ENCODE assay signal across 23 cellular contexts in genomic region chr12:123358035-123358434, GRCh38. TPM values are rescaled to one million over a fixed set of nuclear protein-coding genes. Genes with fewer than 3 reads are reported as not detected.
DNase-seq lines count a peak whose midpoint lies in the region; ATAC-seq, FAIRE-seq and TF ChIP-seq lines count a peak whose summit lies in the region.
"Had no signal": no experiment of that assay in that cellular context is flagged by ENCODE, and none has a peak within 500 bp of the region (broad histone marks: within the 10 kb centered on the region; RNA-seq: fewer than 3 reads in every experiment).

No MANE protein-coding gene starts in this region.

- no peaks in the 10 kb centered on the region for H3K9me2 ChIP-seq in Loucy (replicated peaks; ENCODE audit: low read depth, low read length)

- TSS peak; percentile 5 for BruUV-seq in K562 (replicated peaks; lab: Mats Ljungman, UMichigan)

- H3K4me1 ChIP-seq in Loucy (ENCODE audit: insufficient read depth, low read length, poor library complexity, severe bottlenecking) = peaks cover 38% of the 10 kb centered on the region
- peaks cover 9 to 19% of the 10 kb centered on the region in 2 experiments for H3K4me1 ChIP-seq in K562 (replicated peaks in 1 of 2; ENCODE audit: control insufficient read depth in 2 of 2, insufficient read depth in 2 of 2, low read length in 2 of 2)

- no peak for TF ChIP-seq EP300 in K562 (IDR thresholded peaks at IDR 0.05; ENCODE audit: low read length)

- intact Hi-C loops in K562 (cut with micrococcal nuclease) = no loop called here

- H3K4me2 ChIP-seq in Loucy (ENCODE audit: low read depth, low read length, poor library complexity, severe bottlenecking) = peak overlapping the region; percentile 30
- H3K4me2 ChIP-seq in K562 (ENCODE audit: insufficient read depth, low read length) = no peak overlapping the region

- H4K20me1 ChIP-seq in Loucy (ENCODE audit: insufficient read depth, low read length, poor library complexity, severe bottlenecking) = peaks cover 80% of the 10 kb centered on the region
- peaks cover 17% of the 10 kb centered on the region for H4K20me1 ChIP-seq in K562 (replicated peaks; ENCODE audit: control insufficient read depth, insufficient read depth, low read length)

- ATAC-seq in K562 (no peak), GM18519 (IDR thresholded peaks at IDR 0.05; ENCODE audit: low FRiP score, unreplicated experiment) (no peak)
- peak; percentile 16 to 19 for ATAC-seq in stimulated activated naive B cell treated with anti-CD40 and anti-IgM and Interleukin-4, amounts not matched to agents 10 μg/mL and 1 μg/mL and 100 μg/mL, for 72 hours (replicated peaks)
- ATAC-seq: Right ventricle myocardium inferior had no signal

- POLR2A ChIA-PET in K562 (lab: Yijun Ruan, JAX) = interaction anchor here (9.2 kb wide), 1 partner anchor 27 kb away, joined by 151 read pairs; the partner anchor contains the start of gene KMT5A

- no peak for TF ChIP-seq POLR2A in K562 (conservative IDR thresholded peaks at IDR 0.05)

- H3K79me2 ChIP-seq in Loucy (ENCODE audit: insufficient read depth, low read length) = peaks cover 99% of the 10 kb centered on the region
- H3K79me2 ChIP-seq in K562 (ENCODE audit: control insufficient read depth, insufficient read depth, low read length) = peaks cover 98% of the 10 kb centered on the region

- no peak for FAIRE-seq in K562 (lab: Jason Lieb, UNC)
- FAIRE-seq: A204.1, G401.6, GM19239, H54 had no signal

- CTCF ChIA-PET in K562 (lab: Yijun Ruan, JAX; ENCODE audit: low intra/inter-chr PET ratio) = no interaction called here

- H3K27ac Mint-ChIP-seq in activated T-cell treated with anti-CD3 and anti-CD28 coated beads, Interleukin-2, amount 50 U/mL, for 24 hours = peak overlapping the region; percentile 53
- peak overlapping the region; percentile 28 for H3K27ac Mint-ChIP-seq in stimulated activated naive B cell treated with anti-CD40 and anti-IgM and Interleukin-4, amounts not matched to agents 10 μg/mL and 1 μg/mL and 100 μg/mL, for 72 hours
- H3K27ac Mint-ChIP-seq in nephron progenitor cell = no peak overlapping the region
- H3K27ac Mint-ChIP-seq: B cell had no signal

- 78% methylated on average over 1 of the region's 1 CpG for WGBS in K562 (ENCODE audit: insufficient coverage, low coverage, missing lambda C conversion rate)

- no peak overlapping the region for H3K4me3 ChIP-seq in Loucy (ENCODE audit: low read length, poor library complexity, severe bottlenecking)
- H3K4me3 ChIP-seq in K562 = no peak overlapping the region

- no peaks in the 10 kb centered on the region for H3K9me3 Mint-ChIP-seq in activated T-cell treated with anti-CD3 and anti-CD28 coated beads, Interleukin-2, amount 50 U/mL, for 24 hours
- no peaks in the 10 kb centered on the region for H3K9me3 Mint-ChIP-seq in stimulated activated naive B cell treated with anti-CD40 and anti-IgM and Interleukin-4, amounts not matched to agents 10 μg/mL and 1 μg/mL and 100 μg/mL, for 72 hours
- no peaks in the 10 kb centered on the region for H3K9me3 Mint-ChIP-seq in nephron progenitor cell

- H3K4me3 Mint-ChIP-seq in activated T-cell treated with anti-CD3 and anti-CD28 coated beads, Interleukin-2, amount 50 U/mL, for 24 hours = no peak overlapping the region
- H3K4me3 Mint-ChIP-seq in stimulated activated naive B cell treated with anti-CD40 and anti-IgM and Interleukin-4, amounts not matched to agents 10 μg/mL and 1 μg/mL and 100 μg/mL, for 72 hours = no peak overlapping the region
- H3K4me3 Mint-ChIP-seq in nephron progenitor cell = no peak overlapping the region
- H3K4me3 Mint-ChIP-seq: B cell, CD14-positive monocyte had no signal

- TF ChIP-seq CTCF in Loucy (conservative IDR thresholded peaks at IDR 0.05; ENCODE audit: low read length) (no peak), K562 (IDR thresholded peaks at IDR 0.05 in 2 of 3, conservative IDR thresholded peaks at IDR 0.05 in 1 of 3; ENCODE audit: insufficient read depth in 2 of 3, low read depth in 1 of 3, low read length in 3 of 3) (no peak), nephron progenitor cell (IDR thresholded peaks at IDR 0.05) (no peak)

- in situ Hi-C loops in K562 (cut with MboI) = no loop called here

- H3K36me3 ChIP-seq in Loucy (ENCODE audit: insufficient read depth, low read length) = no peaks in the 10 kb centered on the region
- peaks cover 44% of the 10 kb centered on the region for H3K36me3 ChIP-seq in K562 (ENCODE audit: control insufficient read depth, insufficient read depth, low read length)

- DNase-seq in activated T-cell treated with anti-CD3 and anti-CD28 coated beads, Interleukin-2, amount 50 U/mL, for 24 hours = no peak
- no peak for DNase-seq in activated T-cell treated with anti-CD3 and anti-CD28 coated beads, Interleukin-2, amount 50 U/mL, for 48 hours
- no peak for DNase-seq in K562 (ENCODE audit: extremely low read depth in 1 of 4, low spot score in 3 of 4)
- DNase-seq in stimulated activated naive B cell treated with anti-CD40 and anti-IgM and Interleukin-4, amounts not matched to agents 10 μg/mL and 1 μg/mL and 100 μg/mL, for 72 hours = no peak
- no peak for DNase-seq in SHP77 treated with DMSO at 0.1 percent for 48 hours (lab: John Stamatoyannopoulos, UW)
- DNase-seq in nephron progenitor cell = no peak
- DNase-seq: MM.1S, NCI-H1048, NCI-H1436, NCI-H1930, NCI-H226, NCI-H524 treated with DMSO at 0.1 percent for 48 hours, NCI-H82, OCI-M1 had no signal

- no peaks in the 10 kb centered on the region for H3K27me3 Mint-ChIP-seq in activated T-cell treated with anti-CD3 and anti-CD28 coated beads, Interleukin-2, amount 50 U/mL, for 24 hours
- H3K27me3 Mint-ChIP-seq in stimulated activated naive B cell treated with anti-CD40 and anti-IgM and Interleukin-4, amounts not matched to agents 10 μg/mL and 1 μg/mL and 100 μg/mL, for 72 hours = no peaks in the 10 kb centered on the region
- no peaks in the 10 kb centered on the region for H3K27me3 Mint-ChIP-seq in nephron progenitor cell (ENCODE audit: low read depth, poor library complexity)
- H3K27me3 Mint-ChIP-seq: B cell had no signal

- H3K27me3 ChIP-seq in Loucy (ENCODE audit: insufficient read depth, low read length, poor library complexity, severe bottlenecking) (no peaks in the 10 kb centered on the region), K562 (ENCODE audit: control insufficient read depth in 2 of 2, insufficient read depth in 2 of 2, low read length in 2 of 2) (no peaks in the 10 kb centered on the region)

- H3K27ac ChIP-seq in K562 (ENCODE audit: extremely low read depth, low read depth, low read length) = peak overlapping the region; percentile 16; the same call in 1 of the 3 replicates

- H3K9me1 ChIP-seq in K562 (ENCODE audit: control insufficient read depth, insufficient read depth, low read length) = no peaks in the 10 kb centered on the region

- H3K9me3 ChIP-seq in Loucy (ENCODE audit: insufficient read depth, low read depth, low read length) (no peaks in the 10 kb centered on the region), K562 (replicated peaks; ENCODE audit: control insufficient read depth, insufficient read depth, low read depth, low read length) (no peaks in the 10 kb centered on the region)

- no peak overlapping the region for H2AFZ ChIP-seq in Loucy (ENCODE audit: low read length)
- no peak overlapping the region for H2AFZ ChIP-seq in K562 (ENCODE audit: low read depth, low read length)

- peaks cover 49% of the 10 kb centered on the region for H3K36me3 Mint-ChIP-seq in activated T-cell treated with anti-CD3 and anti-CD28 coated beads, Interleukin-2, amount 50 U/mL, for 24 hours (ENCODE audit: low read depth)
- H3K36me3 Mint-ChIP-seq in stimulated activated naive B cell treated with anti-CD40 and anti-IgM and Interleukin-4, amounts not matched to agents 10 μg/mL and 1 μg/mL and 100 μg/mL, for 72 hours = peaks cover 1 to 5% of the 10 kb centered on the region in 2 donors
- peaks cover 17% of the 10 kb centered on the region for H3K36me3 Mint-ChIP-seq in nephron progenitor cell (ENCODE audit: low read depth)

- no peak for TF ChIP-seq RAD21 in K562 (CRISPR knock-in tag; conservative IDR thresholded peaks at IDR 0.05 in 1 of 2, IDR thresholded peaks at IDR 0.05 in 1 of 2)

- no peak overlapping the region for H3K9ac ChIP-seq in Loucy (ENCODE audit: low read depth, low read length, poor library complexity, severe bottlenecking)
- no peak overlapping the region for H3K9ac ChIP-seq in K562 (ENCODE audit: insufficient read depth in 1 of 2, low read depth in 2 of 2, low read length in 2 of 2)

- H3F3A ChIP-seq in Loucy (ENCODE audit: low read depth) = no peaks in the 10 kb centered on the region; the same call in 1 of the 2 replicates

- peaks cover 53% of the 10 kb centered on the region for H3K4me1 Mint-ChIP-seq in activated T-cell treated with anti-CD3 and anti-CD28 coated beads, Interleukin-2, amount 50 U/mL, for 24 hours (ENCODE audit: low read depth)
- H3K4me1 Mint-ChIP-seq in stimulated activated naive B cell treated with anti-CD40 and anti-IgM and Interleukin-4, amounts not matched to agents 10 μg/mL and 1 μg/mL and 100 μg/mL, for 72 hours = peaks cover 6 to 39% of the 10 kb centered on the region in 2 donors
- H3K4me1 Mint-ChIP-seq in nephron progenitor cell = peaks cover 4% of the 10 kb centered on the region

RNA-seq across cellular contexts. Expression of gene SBNO1, which starts 6.6 kb away (rescaled TPM):
- 19.8 and 69.2 TPM in 2 replicates for total RNA-seq in K562 (2011; cell fraction: chromatin; rRNA removed; ENCODE audit: low replicate concordance)
- 11.7 and 13.8 TPM in 2 replicates for total RNA-seq in K562 (2011; cell fraction: nucleolus; rRNA removed)
- 27.0 and 42.9 TPM in 2 replicates for total RNA-seq in K562 (2011; cell fraction: nucleoplasm; rRNA removed)
- total RNA-seq in K562 (2014; rRNA removed) = 28.4 and 35.9 TPM in 2 replicates
- 68.1 and 84.1 TPM in 2 replicates for total RNA-seq in K562 (2014; rRNA removed; fragmentation: Illumina TruSeq; extraction: Trizol)
- 56.7 and 61.7 TPM in 2 replicates for total RNA-seq in K562 (2015; rRNA removed; fragmentation: Illumina TruSeq; extraction: Trizol)
- total RNA-seq in K562 (2021) = 73.7 and 77.1 TPM in 2 replicates
- polyA plus RNA-seq in K562 (2011; rRNA removed) = 22.8 and 31.2 TPM in 2 replicates
- polyA plus RNA-seq in K562 (2011; cell fraction: cytosol; rRNA removed) = 7.1 and 13.2 TPM in 2 replicates
- 11.2 and 12.7 TPM in 2 replicates for polyA plus RNA-seq in K562 (2011; cell fraction: nucleus; rRNA removed)
- 17.7 and 32.6 TPM in 2 replicates for polyA plus RNA-seq in K562 (2012)
- 36.3 and 38.4 TPM in 2 replicates for polyA plus RNA-seq in K562 (2014; fragmentation: Illumina TruSeq; extraction: Trizol)
- 10 to 100 TPM; 14.9 to 25.6 TPM for polyA plus RNA-seq in K562 (2014; fragmentation: Nextera tagmentation; extraction: Ambion mirVana)
- polyA plus RNA-seq in K562 (2014; rRNA removed) = 21.1 and 23.9 TPM in 2 replicates
- polyA minus RNA-seq in K562 (2011; rRNA and poly(A)+ RNA removed) = 111 and 113 TPM in 2 replicates
- 40.2 and 42.4 TPM in 2 replicates for polyA minus RNA-seq in K562 (2011; cell fraction: cytosol; rRNA and poly(A)+ RNA removed)
- polyA minus RNA-seq in K562 (2011; cell fraction: nucleus; rRNA and poly(A)+ RNA removed) = 8.6 and 19.5 TPM in 2 replicates

RNA-seq across cellular contexts. Expression of gene KMT5A, which starts 25.9 kb away (rescaled TPM):
- total RNA-seq in K562 (2011; cell fraction: chromatin; rRNA removed; ENCODE audit: low replicate concordance) = 296 and 336 TPM in 2 replicates
- 169 and 201 TPM in 2 replicates for total RNA-seq in K562 (2011; cell fraction: nucleolus; rRNA removed)
- 216 and 245 TPM in 2 replicates for total RNA-seq in K562 (2011; cell fraction: nucleoplasm; rRNA removed)
- total RNA-seq in K562 (2014; rRNA removed) = 153 and 165 TPM in 2 replicates
- 153 and 195 TPM in 2 replicates for total RNA-seq in K562 (2014; rRNA removed; fragmentation: Illumina TruSeq; extraction: Trizol)
- total RNA-seq in K562 (2015; rRNA removed; fragmentation: Illumina TruSeq; extraction: Trizol) = 133 and 136 TPM in 2 replicates
- 157 and 164 TPM in 2 replicates for total RNA-seq in K562 (2021)
- 77.7 and 87.8 TPM in 2 replicates for polyA plus RNA-seq in K562 (2011; rRNA removed)
- 59.9 and 64.6 TPM in 2 replicates for polyA plus RNA-seq in K562 (2011; cell fraction: cytosol; rRNA removed)
- polyA plus RNA-seq in K562 (2011; cell fraction: nucleus; rRNA removed) = 179 and 218 TPM in 2 replicates
- 116 and 157 TPM in 2 replicates for polyA plus RNA-seq in K562 (2012)
- polyA plus RNA-seq in K562 (2014; fragmentation: Illumina TruSeq; extraction: Trizol) = 172 and 197 TPM in 2 replicates
- 10 to 100 TPM; 20.7 to 30.1 TPM for polyA plus RNA-seq in K562 (2014; fragmentation: Nextera tagmentation; extraction: Ambion mirVana)
- polyA plus RNA-seq in K562 (2014; rRNA removed) = 151 and 160 TPM in 2 replicates
- polyA minus RNA-seq in K562 (2011; rRNA and poly(A)+ RNA removed) = 69.2 and 78.0 TPM in 2 replicates
- 49.2 and 53.7 TPM in 2 replicates for polyA minus RNA-seq in K562 (2011; cell fraction: cytosol; rRNA and poly(A)+ RNA removed)
- 57.6 and 71.6 TPM in 2 replicates for polyA minus RNA-seq in K562 (2011; cell fraction: nucleus; rRNA and poly(A)+ RNA removed)

Comparison
In these comparisons a context has a peak if more than half of its experiments do, and no peak if none do; other contexts are left out.
1. ATAC-seq: peak in stimulated activated naive B cell treated with anti-CD40 and anti-IgM and Interleukin-4, amounts not matched to agents 10 μg/mL and 1 μg/mL and 100 μg/mL, for 72 hours (2 of 2); none in K562 (single experiment) and GM18519 (single experiment).